In the genomic region with DNA sequence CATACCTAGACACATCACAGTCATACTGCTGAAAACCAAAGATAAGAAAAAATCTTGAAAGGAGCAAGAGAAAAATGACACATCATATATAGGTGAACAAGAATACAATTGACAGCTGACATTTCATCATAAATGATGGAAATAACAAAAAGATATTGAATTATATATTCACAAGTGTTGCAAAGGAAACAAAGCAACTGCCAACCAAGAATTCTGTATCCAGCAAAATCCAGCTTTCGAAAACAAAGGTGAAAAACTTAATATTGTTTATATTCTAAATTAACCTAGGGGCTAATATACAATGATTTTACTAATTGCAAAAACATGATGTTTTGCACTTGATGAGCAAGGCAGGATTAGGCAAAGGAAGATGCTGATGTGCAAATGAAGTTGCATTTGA, we compare ENCODE assay signal across 24 cellular contexts.
DNase-seq lines count a peak whose midpoint lies in the region; ATAC-seq, FAIRE-seq and TF ChIP-seq lines count a peak whose summit lies in the region.
"Had no signal": no experiment of that assay in that cellular context is flagged by ENCODE, and none has a peak within 500 bp of the region (broad histone marks: within the 10 kb centered on the region; RNA-seq: fewer than 3 reads in every experiment).

No MANE protein-coding gene starts in this region.

- no peaks in the 10 kb centered on the region for H3K36me3 Mint-ChIP-seq in activated naive CD4-positive, alpha-beta T cell treated with anti-CD3 and anti-CD28 coated beads for 36 hours (ENCODE audit: low read depth)
- H3K36me3 Mint-ChIP-seq: CD8-positive, alpha-beta T cell had no signal

- no peak for TF ChIP-seq EP300 in GM12878 (IDR thresholded peaks at IDR 0.05; ENCODE audit: borderline replicate concordance in 1 of 2, control insufficient read depth in 1 of 2, low read depth in 2 of 2, low read length in 2 of 2)

- H3K27me3 Mint-ChIP-seq in activated naive CD4-positive, alpha-beta T cell treated with anti-CD3 and anti-CD28 coated beads for 36 hours (ENCODE audit: low read depth), result peaks cover 12% of the 10 kb centered on the region
- H3K27me3 Mint-ChIP-seq: B cell had no signal

- H3K4me3 ChIP-seq in HEK293 (ENCODE audit: low read depth, low read length) (no peak overlapping the region), adipocyte (ENCODE audit: low read length) (peak overlapping the region; percentile 33), GM12878 (no peak overlapping the region), mammary epithelial cell (replicated peaks in 1 of 3; ENCODE audit: insufficient read depth in 1 of 3, low read depth in 2 of 3, low read length in 3 of 3) (no peak overlapping the region), SJCRH30 (no peak overlapping the region)
- H3K4me3 ChIP-seq: A549; BLaER1 treated with 17β-estradiol and CSF1 and Interleukin-3, amounts not matched to agents 10 nM and 100 nM had no signal

- TF ChIP-seq RAD21 in GM12878 (IDR thresholded peaks at IDR 0.05; ENCODE audit: insufficient read depth, low read depth, low read length), result no peak

- H3K9me3 ChIP-seq in HEK293 (ENCODE audit: control insufficient read depth, insufficient read depth, low read depth, low read length) (no peaks in the 10 kb centered on the region), adipocyte (ENCODE audit: control insufficient read depth, low read length) (peaks cover 27% of the 10 kb centered on the region), GM12878 (replicated peaks; ENCODE audit: control insufficient read depth, insufficient read depth, low read length) (peaks cover 5% of the 10 kb centered on the region; the same call in 2 of the 3 replicates), mammary epithelial cell (replicated peaks; ENCODE audit: insufficient read depth, low read length) (no peaks in the 10 kb centered on the region), SJCRH30 (replicated peaks) (no peaks in the 10 kb centered on the region; the same call in 1 of the 2 replicates)
- H3K9me3 ChIP-seq: Caco-2 had no signal

- H3K79me2 ChIP-seq in GM12878 (ENCODE audit: control insufficient read depth, insufficient read depth, low read length) (no peaks in the 10 kb centered on the region), mammary epithelial cell (ENCODE audit: insufficient read depth, low read length) (no peaks in the 10 kb centered on the region)

- 35% methylated on average over 1 of the region's 1 CpG for WGBS in GM12878 (ENCODE audit: insufficient coverage, insufficient replicate concordance, low lambda C conversion rate, missing lambda C conversion rate)
- 47% methylated on average over 1 of the region's 1 CpG for WGBS in mammary epithelial cell (ENCODE audit: low coverage, missing lambda C conversion rate)

- no peak overlapping the region for H3K4me2 ChIP-seq in GM12878 (ENCODE audit: control insufficient read depth, insufficient read depth)
- no peak overlapping the region for H3K4me2 ChIP-seq in mammary epithelial cell (ENCODE audit: insufficient read depth, low read depth, low read length)
- H3K4me2 ChIP-seq: A549; BLaER1 treated with 17β-estradiol and CSF1 and Interleukin-3, amounts not matched to agents 10 nM and 100 nM had no signal

- FAIRE-seq in GM12878 (lab: Jason Lieb, UNC), result no peak
- FAIRE-seq: A549, D721Med, G401.6, GM12892, GM18507 had no signal

- DNase-seq in adipocyte (ENCODE audit: low read depth), result no peak
- DNase-seq in GM12878 (ENCODE audit: low read depth, low spot score), result no peak
- peak; percentile 7 for DNase-seq in left kidney (ENCODE audit: low read depth, low spot score)
- no peak for DNase-seq in NCI-H526 (lab: John Stamatoyannopoulos, UW)
- no peak for DNase-seq in mammary epithelial cell
- no peak for DNase-seq in activated naive CD4-positive, alpha-beta T cell treated with anti-CD3 and anti-CD28 coated beads for 36 hours
- no peak for DNase-seq in SJCRH30
- DNase-seq: AML-193; Caco-2; Calu3; CD4-positive, alpha-beta T cell; CD8-positive, alpha-beta T cell; DMS79 treated with DMSO at 0.1 percent for 48 hours; GF-D8 had no signal

- SMC1A ChIA-PET in GM12878 (lab: Charles Lee; ENCODE audit: uncharacterized antibody, unreplicated experiment), result interaction anchor here (1.0 to 1.1 kb wide), 3 partner anchors 10 to 21 kb away, joined by 3 read pairs; no protein-coding TSS in a partner anchor

- no TSS peak for BruUV-seq in GM12878 (replicated peaks; lab: Mats Ljungman, UMichigan)
- no TSS peak for BruUV-seq in mammary epithelial cell (replicated peaks; lab: Mats Ljungman, UMichigan)

- H3K9ac ChIP-seq in adipocyte (ENCODE audit: low read length) (no peak overlapping the region), GM12878 (ENCODE audit: control insufficient read depth, insufficient read depth, low read length) (no peak overlapping the region), mammary epithelial cell (ENCODE audit: insufficient read depth, low read length) (no peak overlapping the region)
- H3K9ac ChIP-seq: BLaER1 treated with 17β-estradiol and CSF1 and Interleukin-3, amounts not matched to agents 10 nM and 100 nM had no signal

- no peak overlapping the region for H3K4me3 Mint-ChIP-seq in activated naive CD4-positive, alpha-beta T cell treated with anti-CD3 and anti-CD28 coated beads for 36 hours
- H3K4me3 Mint-ChIP-seq: B cell; CD4-positive, alpha-beta T cell; CD8-positive, alpha-beta T cell had no signal

- H3K27me3 ChIP-seq in adipocyte (replicated peaks; ENCODE audit: control insufficient read depth, insufficient read depth, low read length), result no peaks in the 10 kb centered on the region
- H3K27me3 ChIP-seq in GM12878 (replicated peaks in 1 of 2; ENCODE audit: control insufficient read depth in 2 of 2, insufficient read depth in 2 of 2, low read length in 1 of 2), result no peaks in the 10 kb centered on the region
- H3K27me3 ChIP-seq in mammary epithelial cell (ENCODE audit: insufficient read depth, low read length), result no peaks in the 10 kb centered on the region
- H3K27me3 ChIP-seq in SJCRH30, result no peaks in the 10 kb centered on the region
- H3K27me3 ChIP-seq: BLaER1 treated with 17β-estradiol and CSF1 and Interleukin-3, amounts not matched to agents 10 nM and 100 nM had no signal

- RAD21 ChIA-PET in GM12878 (lab: Charles Lee; ENCODE audit: unreplicated experiment), result interaction anchor here (0.7 kb wide), 1 partner anchor 140 kb away, joined by 3 read pairs; no protein-coding TSS in a partner anchor

- no peaks in the 10 kb centered on the region for H3K4me1 ChIP-seq in HEK293 (ENCODE audit: control insufficient read depth, insufficient read depth, low read length)
- peaks cover 19% of the 10 kb centered on the region for H3K4me1 ChIP-seq in adipocyte (ENCODE audit: control insufficient read depth, insufficient read depth, low read length)
- no peaks in the 10 kb centered on the region for H3K4me1 ChIP-seq in GM12878 (ENCODE audit: control insufficient read depth, insufficient read depth, low read length)
- no peaks in the 10 kb centered on the region for H3K4me1 ChIP-seq in mammary epithelial cell (ENCODE audit: insufficient read depth, low read length)
- no peaks in the 10 kb centered on the region for H3K4me1 ChIP-seq in SJCRH30
- H3K4me1 ChIP-seq: A549; BLaER1 treated with 17β-estradiol and CSF1 and Interleukin-3, amounts not matched to agents 10 nM and 100 nM; Caco-2 had no signal

- dilution Hi-C loops in mammary epithelial cell (cut with HindIII; ENCODE audit: low sequenced_read_pairs), result no loop called here

- H3K27ac ChIP-seq in HEK293 (ENCODE audit: extremely low read depth, low read depth, low read length) (no peak overlapping the region), GM12878 (ENCODE audit: control insufficient read depth, insufficient read depth) (no peak overlapping the region), mammary epithelial cell (ENCODE audit: insufficient read depth, low read depth, low read length) (no peak overlapping the region), SJCRH30 (no peak overlapping the region)
- H3K27ac ChIP-seq: 22Rv1; A549; BLaER1 treated with 17β-estradiol and CSF1 and Interleukin-3, amounts not matched to agents 10 nM and 100 nM; C4-2B had no signal

- H3K9me3 Mint-ChIP-seq in activated naive CD4-positive, alpha-beta T cell treated with anti-CD3 and anti-CD28 coated beads for 36 hours, result peaks cover 12% of the 10 kb centered on the region

- TF ChIP-seq CTCF in HEK293 (tag by site-specific recombination; IDR thresholded peaks at IDR 0.05) (no peak), GM12878 (IDR thresholded peaks at IDR 0.05 in 2 of 3, conservative IDR thresholded peaks at IDR 0.05 in 1 of 3; ENCODE audit: control insufficient read depth in 2 of 3, extremely low read depth in 1 of 3, insufficient read depth in 1 of 3, low read depth in 3 of 3, low read length in 3 of 3) (no peak), mammary epithelial cell (conservative IDR thresholded peaks at IDR 0.05 in 1 of 2, IDR thresholded peaks at IDR 0.05 in 1 of 2; ENCODE audit: extremely low read depth in 1 of 2, insufficient read depth in 1 of 2, low read depth in 1 of 2, low read length in 2 of 2) (no peak)

- H3K4me1 Mint-ChIP-seq in activated naive CD4-positive, alpha-beta T cell treated with anti-CD3 and anti-CD28 coated beads for 36 hours (ENCODE audit: low read depth), result no peaks in the 10 kb centered on the region

- H4K20me1 ChIP-seq in GM12878 (ENCODE audit: control insufficient read depth, insufficient read depth) (no peaks in the 10 kb centered on the region), mammary epithelial cell (ENCODE audit: insufficient read depth, low read length) (no peaks in the 10 kb centered on the region)
- H4K20me1 ChIP-seq: BLaER1 treated with 17β-estradiol and CSF1 and Interleukin-3, amounts not matched to agents 10 nM and 100 nM had no signal

- in situ Hi-C loops in GM12878 (cut with MboI) (no loop called here), mammary epithelial cell (cut with MboI; ENCODE audit: low sequenced_read_pairs in 2 of 2) (no loop called here)

- H3K36me3 ChIP-seq in HEK293 (ENCODE audit: control insufficient read depth in 2 of 2, insufficient read depth in 1 of 2, low read length in 2 of 2) (peaks cover 0 to 8% of the 10 kb centered on the region in 2 experiments; a peak in 2 of 3 replicates), adipocyte (ENCODE audit: control insufficient read depth, insufficient read depth, low read length, severe bottlenecking) (peaks cover 40% of the 10 kb centered on the region), GM12878 (ENCODE audit: control insufficient read depth in 2 of 2, insufficient read depth in 2 of 2, low read length in 1 of 2) (no peaks in the 10 kb centered on the region), mammary epithelial cell (ENCODE audit: insufficient read depth, low read length) (no peaks in the 10 kb centered on the region), SJCRH30 (no peaks in the 10 kb centered on the region)
- H3K36me3 ChIP-seq: BLaER1 treated with 17β-estradiol and CSF1 and Interleukin-3, amounts not matched to agents 10 nM and 100 nM had no signal

- POLR2A ChIA-PET in HEK293 (lab: Yijun Ruan, JAX) (interaction anchor here (0.6 kb wide), 1 partner anchor 22 kb away, joined by 4 read pairs; no protein-coding TSS in a partner anchor), GM12878 (lab: Charles Lee) (no interaction called here)

- CTCF ChIA-PET in HEK293 (lab: Yijun Ruan, JAX), result interaction anchor here (2.0 to 3.1 kb wide), 3 partner anchors 15 to 37 kb away, joined by 9 to 23 read pairs (median 11); no protein-coding TSS in a partner anchor
- CTCF ChIA-PET in GM12878 (lab: Yijun Ruan, JAX), result interaction anchor here (1.1 to 1.6 kb wide), 3 partner anchors 9 to 21 kb away, joined by 3 to 5 read pairs (median 3); no protein-coding TSS in a partner anchor
- CTCF ChIA-PET in mammary epithelial cell (lab: Charles Lee; ENCODE audit: low non-redundant PET), result no interaction called here
- CTCF ChIA-PET in activated naive CD4-positive, alpha-beta T cell treated with anti-CD3 and anti-CD28 coated beads for 36 hours (lab: Charles Lee), result interaction anchor here (0.7 to 1.2 kb wide), 2 partner anchors 37 to 38 kb away, joined by 3 to 5 read pairs; no protein-coding TSS in a partner anchor

- ATAC-seq in GM12878, result no peak
- ATAC-seq: A549; CD8-positive, alpha-beta T cell had no signal

- H2AFZ ChIP-seq in GM12878 (ENCODE audit: control insufficient read depth, low read depth, low read length), result no peak overlapping the region
- H2AFZ ChIP-seq in mammary epithelial cell (ENCODE audit: low read depth, low read length), result no peak overlapping the region

- TF ChIP-seq POLR2A in GM12878 (IDR thresholded peaks at IDR 0.05; ENCODE audit: low read depth, low read length), result no peak

- no peak overlapping the region for H3K27ac Mint-ChIP-seq in activated naive CD4-positive, alpha-beta T cell treated with anti-CD3 and anti-CD28 coated beads for 36 hours
- H3K27ac Mint-ChIP-seq: B cell; CD4-positive, alpha-beta T cell; CD8-positive, alpha-beta T cell had no signal

- intact Hi-C loops in GM12878 (cut with micrococcal nuclease; ENCODE audit: unreplicated experiment), result no loop called here
- intact Hi-C loops in mammary epithelial cell (cut with micrococcal nuclease), result no loop called here
- intact Hi-C loops in activated naive CD4-positive, alpha-beta T cell treated with anti-CD3 and anti-CD28 coated beads for 36 hours (cut with micrococcal nuclease), result no loop called here
